In the genomic region with DNA sequence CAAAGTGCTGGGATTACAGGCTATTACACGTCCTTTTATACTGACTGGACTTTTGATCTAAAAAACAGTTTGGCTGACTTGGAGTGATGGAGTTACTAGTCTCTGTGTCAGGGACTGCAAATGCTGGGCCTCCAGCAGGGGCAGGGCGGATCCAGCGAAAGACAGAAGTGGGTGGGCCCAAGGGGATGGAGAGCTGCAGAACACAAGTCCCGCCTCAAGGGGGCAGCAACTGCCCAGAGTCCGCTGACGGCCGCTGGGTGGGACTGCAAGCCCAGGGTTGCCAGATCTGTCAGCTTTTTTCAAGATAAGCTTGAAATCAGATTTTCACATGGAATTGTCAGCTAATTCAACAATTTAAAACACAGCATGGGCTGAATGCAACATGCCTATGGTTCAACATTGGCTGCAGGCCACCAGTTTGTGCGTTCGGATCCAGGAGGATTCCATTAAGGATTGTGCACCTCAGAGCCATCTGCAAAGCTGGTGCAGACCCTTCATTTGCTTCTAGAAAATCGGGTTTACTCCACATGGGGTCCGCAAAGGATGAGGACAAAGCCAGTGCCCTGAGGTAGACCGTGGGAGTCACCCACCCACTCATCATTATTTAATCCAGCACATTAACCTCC, we compare ENCODE assay signal across 8 cellular contexts. TPM values are rescaled to one million over a fixed set of nuclear protein-coding genes. Genes with fewer than 3 reads are reported as not detected.
DNase-seq lines count a peak whose midpoint lies in the region; ATAC-seq, FAIRE-seq and TF ChIP-seq lines count a peak whose summit lies in the region.

No MANE protein-coding gene starts in this region.

- H3K4me1 ChIP-seq in K562 (replicated peaks in 1 of 2; ENCODE audit: control insufficient read depth in 2 of 2, insufficient read depth in 2 of 2, low read length in 2 of 2), result peaks cover 12 to 22% of the 10 kb centered on the region in 2 experiments
- H3K4me1 ChIP-seq in skeletal muscle tissue (ENCODE audit: control insufficient read depth in 3 of 3, insufficient read depth in 3 of 3, low read length in 3 of 3), result peaks cover 11 to 14% (median 13%) of the 10 kb centered on the region in 3 donors

- intact Hi-C loops in K562 (cut with micrococcal nuclease), result loop anchor here (1.0 to 5.0 kb wide), 5 partner anchors 59 to 252 kb away; partner anchors contain the start of gene PAFAH2

- WGBS in K562 (ENCODE audit: insufficient coverage, low coverage, missing lambda C conversion rate), result 17% methylated on average over 12 of the region's 12 CpGs

- TF ChIP-seq RAD21 in K562 (CRISPR knock-in tag; conservative IDR thresholded peaks at IDR 0.05 in 1 of 2, IDR thresholded peaks at IDR 0.05 in 1 of 2), result peak; percentile 100

- H3K27me3 ChIP-seq in K562 (ENCODE audit: control insufficient read depth in 2 of 2, insufficient read depth in 2 of 2, low read length in 2 of 2) (no peaks in the 10 kb centered on the region), skeletal muscle tissue (ENCODE audit: control insufficient read depth in 3 of 3, insufficient read depth in 3 of 3, low read length in 3 of 3) (no peaks in the 10 kb centered on the region)

- H3K36me3 ChIP-seq in K562 (ENCODE audit: control insufficient read depth, insufficient read depth, low read length) (peaks cover 62% of the 10 kb centered on the region), skeletal muscle tissue (ENCODE audit: control insufficient read depth in 3 of 3, insufficient read depth in 3 of 3, low read length in 3 of 3) (peaks cover 0 to 8% (median 2%) of the 10 kb centered on the region in 3 donors)

- CTCF ChIA-PET in K562 (lab: Yijun Ruan, JAX; ENCODE audit: low intra/inter-chr PET ratio), result interaction anchor here (0.7 to 4.3 kb wide), 11 partner anchors 9 to 268 kb away, joined by 3 to 120 read pairs (median 5); partner anchors contain the start of gene PAFAH2

- H3K4me3 ChIP-seq in K562 (no peak overlapping the region), skeletal muscle tissue (ENCODE audit: low read length in 3 of 3) (peak overlapping the region; percentile 33 to 70 (median 41))

- no peak overlapping the region for H3K27ac ChIP-seq in K562 (ENCODE audit: extremely low read depth, low read depth, low read length)
- H3K27ac ChIP-seq in skeletal muscle tissue (ENCODE audit: low read depth, low read length), result no peak overlapping the region

- no peak overlapping the region for H3K4me2 ChIP-seq in K562 (ENCODE audit: insufficient read depth, low read length)

- peak; percentile 94 for FAIRE-seq in K562 (lab: Jason Lieb, UNC)

- peak; percentile 69 for DNase-seq in A172 (ENCODE audit: low spot score)
- DNase-seq in NCI-H2196 (lab: John Stamatoyannopoulos, UW; ENCODE audit: unreplicated experiment), result peak; percentile 87
- peak; percentile 90 for DNase-seq in UCSD-AML1 (lab: John Stamatoyannopoulos, UW; ENCODE audit: unreplicated experiment)
- DNase-seq in K562 (ENCODE audit: extremely low read depth in 1 of 4, low spot score in 3 of 4), result peak; percentile 95 to 99 (median 98)
- peak; percentile 89 to 91 for DNase-seq in hippocampal formation (lab: John Stamatoyannopoulos, UW)

- in situ Hi-C loops in K562 (cut with MboI), result loop anchor here (5.0 kb wide), 2 partner anchors 102 to 252 kb away; partner anchors contain the start of gene PAFAH2

- TF ChIP-seq CTCF in K562 (IDR thresholded peaks at IDR 0.05 in 2 of 3, conservative IDR thresholded peaks at IDR 0.05 in 1 of 3; ENCODE audit: insufficient read depth in 2 of 3, low read depth in 1 of 3, low read length in 3 of 3), result peak; percentile 100

- TF ChIP-seq EP300 in K562 (IDR thresholded peaks at IDR 0.05; ENCODE audit: low read length), result no peak; the same call in 1 of the 2 replicates

- H4K20me1 ChIP-seq in K562 (replicated peaks; ENCODE audit: control insufficient read depth, insufficient read depth, low read length), result peaks cover 9% of the 10 kb centered on the region; the same call in 1 of the 2 replicates

- peaks cover 8% of the 10 kb centered on the region; the same call in 1 of the 3 replicates for H3K79me2 ChIP-seq in K562 (ENCODE audit: control insufficient read depth, insufficient read depth, low read length)

- H2AFZ ChIP-seq in K562 (ENCODE audit: low read depth, low read length), result no peak overlapping the region

- no peaks in the 10 kb centered on the region for H3K9me1 ChIP-seq in K562 (ENCODE audit: control insufficient read depth, insufficient read depth, low read length)

- BruUV-seq in K562 (replicated peaks; lab: Mats Ljungman, UMichigan), result no TSS peak

- H3K9me3 ChIP-seq in K562 (replicated peaks; ENCODE audit: control insufficient read depth, insufficient read depth, low read depth, low read length) (no peaks in the 10 kb centered on the region), skeletal muscle tissue (ENCODE audit: control insufficient read depth in 3 of 3, low read length in 3 of 3) (no peaks in the 10 kb centered on the region)

- ATAC-seq in GM18519 (IDR thresholded peaks at IDR 0.05; ENCODE audit: low FRiP score, unreplicated experiment), result peak; percentile 35
- ATAC-seq in HG03135 (IDR thresholded peaks at IDR 0.05; ENCODE audit: unreplicated experiment), result peak; percentile 92
- ATAC-seq in K562, result peak; percentile 88

- TF ChIP-seq POLR2A in K562 (conservative IDR thresholded peaks at IDR 0.05), result 0 out of 2 replicates have a peak, but pooled peaks have one; percentile 12

- H3K9ac ChIP-seq in K562 (ENCODE audit: insufficient read depth in 1 of 2, low read depth in 2 of 2, low read length in 2 of 2), result no peak overlapping the region
- peak overlapping the region; percentile 8 to 68 (median 21) for H3K9ac ChIP-seq in skeletal muscle tissue (ENCODE audit: low read depth in 1 of 3, low read length in 3 of 3)

- POLR2A ChIA-PET in K562 (lab: Yijun Ruan, JAX), result interaction anchor here (0.5 to 7.6 kb wide), 41 partner anchors 9 to 248 kb away, joined by 3 to 89 read pairs (median 5); partner anchors contain the start of genes EXTL1, MTFR1L and PAFAH2

RNA-seq across cellular contexts. Expression of gene STMN1, which starts 10.7 kb away (rescaled TPM):
- total RNA-seq in A172 (2014; rRNA removed; shearing (Covaris generic)), result 222 and 346 TPM in 2 replicates
- 79.1 and 202 TPM in 2 replicates for total RNA-seq in K562 (2011; cell fraction: chromatin; rRNA removed; ENCODE audit: low replicate concordance)
- total RNA-seq in K562 (2011; cell fraction: nucleolus; rRNA removed), result 64.9 and 72.4 TPM in 2 replicates
- 144 and 204 TPM in 2 replicates for total RNA-seq in K562 (2011; cell fraction: nucleoplasm; rRNA removed)
- 717 and 838 TPM in 2 replicates for total RNA-seq in K562 (2014; rRNA removed)
- total RNA-seq in K562 (2014; rRNA removed; fragmentation: Illumina TruSeq; extraction: Trizol), result 432 and 614 TPM in 2 replicates
- 534 and 557 TPM in 2 replicates for total RNA-seq in K562 (2015; rRNA removed; fragmentation: Illumina TruSeq; extraction: Trizol)
- total RNA-seq in K562 (2021), result 595 and 622 TPM in 2 replicates
- polyA plus RNA-seq in K562 (2011; rRNA removed), result 269 and 330 TPM in 2 replicates
- polyA plus RNA-seq in K562 (2011; cell fraction: cytosol; rRNA removed), result 40.0 and 111 TPM in 2 replicates
- polyA plus RNA-seq in K562 (2011; cell fraction: nucleus; rRNA removed), result 108 and 181 TPM in 2 replicates
- polyA plus RNA-seq in K562 (2012), result 743 and 1,035 TPM in 2 replicates
- polyA plus RNA-seq in K562 (2014; fragmentation: Illumina TruSeq; extraction: Trizol), result 1,051 and 1,453 TPM in 2 replicates
- polyA plus RNA-seq in K562 (2014; fragmentation: Nextera tagmentation; extraction: Ambion mirVana), result 1,000 to 10,000 TPM; 2,090 to 2,153 TPM
- 481 and 592 TPM in 2 replicates for polyA plus RNA-seq in K562 (2014; rRNA removed)
- 67.2 and 95.3 TPM in 2 replicates for polyA minus RNA-seq in K562 (2011; rRNA and poly(A)+ RNA removed)
- 80.8 and 100 TPM in 2 replicates for polyA minus RNA-seq in K562 (2011; cell fraction: cytosol; rRNA and poly(A)+ RNA removed)
- polyA minus RNA-seq in K562 (2011; cell fraction: nucleus; rRNA and poly(A)+ RNA removed), result 35.7 and 84.1 TPM in 2 replicates
- total RNA-seq in skeletal muscle tissue, result 90.3 TPM

RNA-seq across cellular contexts. Expression of gene PAQR7, which starts 20.0 kb away (rescaled TPM):
- 0.19 and 1.1 TPM in 2 replicates for total RNA-seq in A172 (2014; rRNA removed; shearing (Covaris generic))
- total RNA-seq in K562 (2011; cell fraction: chromatin; rRNA removed; ENCODE audit: low replicate concordance), result 9.3 and 18.9 TPM in 2 replicates
- total RNA-seq in K562 (2011; cell fraction: nucleolus; rRNA removed), result 15.7 and 18.8 TPM in 2 replicates
- total RNA-seq in K562 (2011; cell fraction: nucleoplasm; rRNA removed), result 13.9 and 16.4 TPM in 2 replicates
- total RNA-seq in K562 (2014; rRNA removed) (2.4 and 3.3 TPM in 2 replicates), K562 (2014; rRNA removed; fragmentation: Illumina TruSeq; extraction: Trizol) (2.0 and 2.4 TPM in 2 replicates), K562 (2015; rRNA removed; fragmentation: Illumina TruSeq; extraction: Trizol) (2.5 and 2.6 TPM in 2 replicates), K562 (2021) (4.0 and 4.4 TPM in 2 replicates), skeletal muscle tissue (7.3 TPM)
- polyA plus RNA-seq in K562 (2011; rRNA removed) (5.2 and 5.4 TPM in 2 replicates), K562 (2014; fragmentation: Illumina TruSeq; extraction: Trizol) (2.9 and 3.3 TPM in 2 replicates), K562 (2014; fragmentation: Nextera tagmentation; extraction: Ambion mirVana) (1 to 10 TPM; 1.1 to 1.2 TPM), K562 (2014; rRNA removed) (2.7 and 3.0 TPM in 2 replicates)
- polyA plus RNA-seq in K562 (2011; cell fraction: cytosol; rRNA removed), result 8.8 and 14.1 TPM in 2 replicates
- 5.8 and 7.4 TPM in 2 replicates for polyA plus RNA-seq in K562 (2011; cell fraction: nucleus; rRNA removed)
- 4.5 and 6.9 TPM in 2 replicates for polyA plus RNA-seq in K562 (2012)
- polyA minus RNA-seq in K562 (2011; rRNA and poly(A)+ RNA removed), result 5.5 and 8.5 TPM in 2 replicates
- 7.4 and 8.5 TPM in 2 replicates for polyA minus RNA-seq in K562 (2011; cell fraction: cytosol; rRNA and poly(A)+ RNA removed)
- 2.0 and 2.4 TPM in 2 replicates for polyA minus RNA-seq in K562 (2011; cell fraction: nucleus; rRNA and poly(A)+ RNA removed)

RNA-seq across cellular contexts. Expression of gene AUNIP, which starts 36.2 kb away (rescaled TPM):
- 4.8 and 4.9 TPM in 2 replicates for total RNA-seq in A172 (2014; rRNA removed; shearing (Covaris generic))
- total RNA-seq in K562 (2011; cell fraction: chromatin; rRNA removed; ENCODE audit: low replicate concordance), result 50.6 and 72.2 TPM in 2 replicates
- 35.2 and 36.8 TPM in 2 replicates for total RNA-seq in K562 (2011; cell fraction: nucleolus; rRNA removed)
- total RNA-seq in K562 (2011; cell fraction: nucleoplasm; rRNA removed), result 48.3 and 56.9 TPM in 2 replicates
- total RNA-seq in K562 (2014; rRNA removed), result 46.4 and 51.4 TPM in 2 replicates
- total RNA-seq in K562 (2014; rRNA removed; fragmentation: Illumina TruSeq; extraction: Trizol), result 47.1 and 55.0 TPM in 2 replicates
- 40.5 and 41.4 TPM in 2 replicates for total RNA-seq in K562 (2015; rRNA removed; fragmentation: Illumina TruSeq; extraction: Trizol)
- total RNA-seq in K562 (2021), result 30.9 and 31.7 TPM in 2 replicates
- 45.0 and 48.8 TPM in 2 replicates for polyA plus RNA-seq in K562 (2011; rRNA removed)
- polyA plus RNA-seq in K562 (2011; cell fraction: cytosol; rRNA removed), result 26.1 and 34.8 TPM in 2 replicates
- 23.2 and 23.3 TPM in 2 replicates for polyA plus RNA-seq in K562 (2011; cell fraction: nucleus; rRNA removed)
- polyA plus RNA-seq in K562 (2012), result 18.8 and 21.2 TPM in 2 replicates
- polyA plus RNA-seq in K562 (2014; fragmentation: Illumina TruSeq; extraction: Trizol), result 48.8 and 50.0 TPM in 2 replicates
- 10 to 100 TPM; 12.1 to 15.2 TPM for polyA plus RNA-seq in K562 (2014; fragmentation: Nextera tagmentation; extraction: Ambion mirVana)
- polyA plus RNA-seq in K562 (2014; rRNA removed), result 52.3 and 53.8 TPM in 2 replicates
- polyA minus RNA-seq in K562 (2011; rRNA and poly(A)+ RNA removed), result 37.1 and 45.0 TPM in 2 replicates
- polyA minus RNA-seq in K562 (2011; cell fraction: cytosol; rRNA and poly(A)+ RNA removed), result 10.0 and 14.8 TPM in 2 replicates
- polyA minus RNA-seq in K562 (2011; cell fraction: nucleus; rRNA and poly(A)+ RNA removed), result 18.4 and 30.3 TPM in 2 replicates
- 1.6 TPM for total RNA-seq in skeletal muscle tissue

Comparison
In these comparisons a context has a peak if more than half of its experiments do, and no peak if none do; other contexts are left out.
1. ATAC-seq: peak in every context shown above with its lines; median percentile 92 in HG03135; 88 in K562; 35 in GM18519.
2. H3K9ac ChIP-seq: peak in skeletal muscle tissue (3 of 3); none in K562 (0 of 2).
3. Peak in every context shown above with its lines, with median percentiles within 50 percentile points of each other: DNase-seq.